9 cellular contexts compared by ENCODE assay signal in genomic region chr21:41367598-41368360, GRCh38. TPM values are rescaled to one million over a fixed set of nuclear protein-coding genes. Genes with fewer than 3 reads are reported as not detected.
DNase-seq lines count a peak whose midpoint lies in the region; ATAC-seq and FAIRE-seq lines count a peak whose summit lies in the region.
"Had no signal": no experiment of that assay in that cellular context is flagged by ENCODE, and none has a peak within 500 bp of the region (broad histone marks: within the 10 kb centered on the region; RNA-seq: fewer than 3 reads in every experiment).

No MANE protein-coding gene starts in this region.

- peak; percentile 66 for DNase-seq in GM18507 (ENCODE audit: extremely low spot score, insufficient read length, low read depth)
- peak; percentile 53 for DNase-seq in mesenteric fat pad (ENCODE audit: low spot score)
- no peak for DNase-seq in NCI-H526 (lab: John Stamatoyannopoulos, UW)
- DNase-seq in SW480 (ENCODE audit: low spot score): no peak
- DNase-seq in COLO668 (lab: John Stamatoyannopoulos, UW; ENCODE audit: unreplicated experiment): no peak
- DNase-seq in KG1 (lab: John Stamatoyannopoulos, UW): no peak

- ATAC-seq in GM21360 (IDR thresholded peaks at IDR 0.05; ENCODE audit: unreplicated experiment) (peak; percentile 61), HG03442 (IDR thresholded peaks at IDR 0.05; ENCODE audit: unreplicated experiment) (peak; percentile 53)

- peak; percentile 98 for FAIRE-seq in GM18507 (lab: Jason Lieb, UNC)
- FAIRE-seq: pancreas had no signal

RNA-seq across cellular contexts. Expression of gene MX2, which starts 6.0 kb away (rescaled TPM):
- total RNA-seq in mesenteric fat pad: 39.9 TPM

RNA-seq across cellular contexts. Expression of gene FAM3B, which starts 51.2 kb away (rescaled TPM):
- 0.90 TPM for total RNA-seq in mesenteric fat pad

RNA-seq across cellular contexts. Expression of gene MX1, which starts 58.3 kb away (rescaled TPM):
- 60.3 TPM for total RNA-seq in mesenteric fat pad

Comparison
In these comparisons a context has a peak if more than half of its experiments do, and no peak if none do; other contexts are left out.
1. DNase-seq: peak in GM18507 (single experiment) and mesenteric fat pad (single experiment); none in NCI-H526 (0 of 2), SW480 (single experiment), COLO668 (single experiment) and KG1 (single experiment).